Comparison of ENCODE assay signal across 18 cellular contexts in the genomic region with DNA sequence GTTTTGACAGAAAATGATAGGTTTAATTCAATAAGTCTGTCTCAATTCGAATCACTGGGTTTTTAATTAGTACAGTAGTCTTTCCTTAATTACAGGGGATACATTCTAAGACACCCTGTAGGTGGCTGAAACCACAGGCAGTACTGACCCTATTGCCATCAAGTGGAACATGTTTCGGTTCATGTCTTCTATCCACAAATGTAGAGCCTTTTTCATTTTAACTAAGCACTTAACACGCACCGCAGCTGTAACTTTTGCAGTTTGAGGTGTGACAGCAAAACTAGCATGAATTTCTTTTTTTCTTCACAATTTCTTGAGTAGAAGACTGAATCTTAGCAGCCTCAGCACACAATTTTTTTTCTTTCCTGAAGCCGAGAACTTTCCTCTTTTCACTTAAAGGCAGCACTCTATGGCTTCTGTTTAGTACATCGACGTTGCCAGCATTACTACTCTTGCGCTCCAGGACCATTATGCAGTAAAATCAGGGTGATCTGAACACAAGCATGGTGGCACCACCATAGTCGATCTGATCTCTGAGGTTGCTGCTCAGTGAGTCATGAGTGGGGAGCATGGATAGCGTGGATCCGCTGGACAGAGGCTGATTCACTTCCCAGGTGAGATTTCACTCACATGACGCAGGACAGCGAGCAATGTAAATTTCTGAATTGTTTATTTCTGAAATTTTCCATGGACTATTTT.
DNase-seq lines count a peak whose midpoint lies in the region; ATAC-seq and FAIRE-seq lines count a peak whose summit lies in the region.
"Had no signal": no experiment of that assay in that cellular context is flagged by ENCODE, and none has a peak within 500 bp of the region (broad histone marks: within the 10 kb centered on the region; RNA-seq: fewer than 3 reads in every experiment).

No MANE protein-coding gene starts in this region.

- H3K4me3 Mint-ChIP-seq in effector memory CD8-positive, alpha-beta T cell, result peak overlapping the region; percentile 68 to 73
- H3K4me3 Mint-ChIP-seq: memory B cell had no signal

- no peak for FAIRE-seq in GM19239 (lab: Jason Lieb, UNC)
- FAIRE-seq: endometrium, H54 had no signal

- DNase-seq in effector memory CD8-positive, alpha-beta T cell, result no peak
- DNase-seq in posterior vena cava (ENCODE audit: low spot score) (no peak), GM19239 (ENCODE audit: insufficient read length, low spot score) (no peak)
- DNase-seq: DMS 273 treated with DMSO at 0.1 percent for 48 hours; GF-D8; islet precursor cell; naive thymus-derived CD8-positive, alpha-beta T cell; NCI-H1930; NCI-H510A; psoas muscle had no signal

- H3K27ac Mint-ChIP-seq in effector memory CD8-positive, alpha-beta T cell, result peak overlapping the region; percentile 82 to 96
- H3K27ac Mint-ChIP-seq: IgD-negative memory B cell, memory B cell had no signal

- no peaks in the 10 kb centered on the region for H3K9me3 Mint-ChIP-seq in effector memory CD8-positive, alpha-beta T cell
- H3K9me3 Mint-ChIP-seq: IgD-negative memory B cell; memory B cell; naive thymus-derived CD8-positive, alpha-beta T cell had no signal

- intact Hi-C loops in posterior vena cava (cut with DNase I), result no loop called here

- H3K36me3 Mint-ChIP-seq in effector memory CD8-positive, alpha-beta T cell (ENCODE audit: insufficient read depth), result no peaks in the 10 kb centered on the region
- H3K36me3 Mint-ChIP-seq: memory B cell; naive thymus-derived CD8-positive, alpha-beta T cell had no signal

- peaks cover 47 to 65% of the 10 kb centered on the region in 2 donors for H3K4me1 Mint-ChIP-seq in effector memory CD8-positive, alpha-beta T cell (ENCODE audit: low read depth in 2 of 2)
- H3K4me1 Mint-ChIP-seq: IgD-negative memory B cell, memory B cell had no signal

- H3K27me3 Mint-ChIP-seq in effector memory CD8-positive, alpha-beta T cell, result no peaks in the 10 kb centered on the region
- H3K27me3 Mint-ChIP-seq: naive thymus-derived CD8-positive, alpha-beta T cell had no signal

- ATAC-seq in GM18867 (IDR thresholded peaks at IDR 0.05; ENCODE audit: unreplicated experiment), result peak; percentile 74
- peak; percentile 53 for ATAC-seq in GM21717 (IDR thresholded peaks at IDR 0.05; ENCODE audit: unreplicated experiment)
- ATAC-seq in HG03565 (IDR thresholded peaks at IDR 0.05; ENCODE audit: unreplicated experiment), result peak; percentile 84
- ATAC-seq in effector memory CD8-positive, alpha-beta T cell (replicated peaks), result no peak
- ATAC-seq in GM21367 (IDR thresholded peaks at IDR 0.05; ENCODE audit: unreplicated experiment), result no peak
- ATAC-seq: naive thymus-derived CD8-positive, alpha-beta T cell; psoas muscle had no signal

Comparison
In these comparisons a context has a peak if more than half of its experiments do, and no peak if none do; other contexts are left out.
1. ATAC-seq: peak in GM18867 (single experiment), GM21717 (single experiment) and HG03565 (single experiment); none in effector memory CD8-positive, alpha-beta T cell (single experiment) and GM21367 (single experiment).